Comparison of ENCODE assay signal across 8 cellular contexts in genomic region chr19:489418-490196, GRCh38. TPM values are rescaled to one million over a fixed set of nuclear protein-coding genes. Genes with fewer than 3 reads are reported as not detected.
DNase-seq lines count a peak whose midpoint lies in the region; ATAC-seq lines count a peak whose summit lies in the region.

No MANE protein-coding gene starts in this region.

- H3K27me3 Mint-ChIP-seq in naive B cell = peaks cover 4 to 18% (median 14%) of the 10 kb centered on the region in 3 donors

- H3K27ac ChIP-seq in epithelial cell of prostate = peak overlapping the region; percentile 88

- H3K27ac Mint-ChIP-seq in naive B cell = peak overlapping the region in 3 of 6 donors; percentile 49 to 82 (median 57)

- no peaks in the 10 kb centered on the region for H3K9me3 Mint-ChIP-seq in naive B cell

- ATAC-seq in Right ventricle myocardium inferior (peak; percentile 33), naive B cell (ENCODE audit: low read depth in 2 of 2) (peak in 1 of 2 donors; percentile 3)

- intact Hi-C loops in Right ventricle myocardium inferior (cut with DNase I) = loop anchor here (1.0 kb wide), 1 partner anchor 17 kb away; no protein-coding TSS in a partner anchor
- intact Hi-C loops in cardiac septum (cut with DNase I) = loop anchor here (1.0 to 5.0 kb wide), 2 partner anchors 18 to 107 kb away; partner anchors contain the start of gene TPGS1

- peak; percentile 77 for DNase-seq in Right ventricle myocardium inferior (ENCODE audit: missing footprints)
- DNase-seq in cardiac septum (ENCODE audit: low spot score) = no peak
- DNase-seq in RKO (ENCODE audit: low spot score) = peak; percentile 51
- DNase-seq in epithelial cell of prostate (ENCODE audit: low read depth, low spot score) = no peak
- DNase-seq in naive B cell = no peak
- no peak for DNase-seq in NCI-H524 (lab: John Stamatoyannopoulos, UW)
- no peak for DNase-seq in NCI-H1694 (lab: John Stamatoyannopoulos, UW)
- no peak for DNase-seq in cerebellum (ENCODE audit: low spot score)

- H3K36me3 Mint-ChIP-seq in naive B cell = no peaks in the 10 kb centered on the region

- H3K4me3 Mint-ChIP-seq in naive B cell = peak overlapping the region; percentile 72 to 91 (median 80)

- peaks cover 6 to 16% (median 7%) of the 10 kb centered on the region in 3 donors for H3K4me1 Mint-ChIP-seq in naive B cell

RNA-seq across cellular contexts. Expression of gene MADCAM1, which starts 6.7 kb away (rescaled TPM):
- 0.19 TPM for total RNA-seq in Right ventricle myocardium inferior
- total RNA-seq in cardiac septum = 0.40 TPM
- polyA plus RNA-seq in naive B cell (ENCODE audit: low read depth in 6 of 6) = under 1 TPM in 4 of 6 donors, not detected in 2; 0.24 to 0.34 (median 0.30) TPM
- 2.7 TPM for total RNA-seq in cerebellum

RNA-seq across cellular contexts. Expression of gene TPGS1, which starts 17.7 kb away (rescaled TPM):
- total RNA-seq in Right ventricle myocardium inferior = 10.3 TPM
- total RNA-seq in cardiac septum = 11.2 TPM
- polyA plus RNA-seq in naive B cell (ENCODE audit: low read depth in 6 of 6) = 10 to 100 TPM; 14.6 to 30.0 (median 18.7) TPM
- total RNA-seq in cerebellum = 12.8 TPM

RNA-seq across cellular contexts. Expression of gene SHC2, which starts 28.8 kb away (rescaled TPM):
- total RNA-seq in Right ventricle myocardium inferior (10.7 TPM), cardiac septum (16.8 TPM), cerebellum (7.3 TPM)
- under 1 TPM in 1 of 6 donors, not detected in 5; 0.20 TPM for polyA plus RNA-seq in naive B cell (ENCODE audit: low read depth in 6 of 6)

RNA-seq across cellular contexts. Expression of gene CDC34, which starts 42.0 kb away (rescaled TPM):
- total RNA-seq in Right ventricle myocardium inferior = 109 TPM
- 78.2 TPM for total RNA-seq in cardiac septum
- polyA plus RNA-seq in naive B cell (ENCODE audit: low read depth in 6 of 6) = 10 to 100 TPM; 17.7 to 30.6 (median 19.4) TPM
- 35.7 TPM for total RNA-seq in cerebellum

RNA-seq across cellular contexts. Expression of gene GZMM, which starts 54.2 kb away (rescaled TPM):
- total RNA-seq in Right ventricle myocardium inferior (not detected), cardiac septum (0.43 TPM), cerebellum (not detected)
- polyA plus RNA-seq in naive B cell (ENCODE audit: low read depth in 6 of 6) = 1 to 10 TPM in 2 of 6 donors, under 1 TPM in 2, not detected in 2; 0.40 to 1.5 (median 1.0) TPM

Comparison
In these comparisons a context has a peak if more than half of its experiments do, and no peak if none do; other contexts are left out.
1. DNase-seq: peak in Right ventricle myocardium inferior (single experiment) and RKO (single experiment); none in cardiac septum (single experiment), epithelial cell of prostate (single experiment), naive B cell (single experiment), NCI-H524 (0 of 2), NCI-H1694 (single experiment) and cerebellum (single experiment).